ENCODE assay signal across 22 cellular contexts in genomic region chr14:75206190-75206589, GRCh38. TPM values are rescaled to one million over a fixed set of nuclear protein-coding genes. Genes with fewer than 3 reads are reported as not detected.
A peak's percentile ranks its signal among the peaks of the same experiment; 100 is the strongest.
DNase-seq lines count a peak whose midpoint lies in the region; ATAC-seq, FAIRE-seq and TF ChIP-seq lines count a peak whose summit lies in the region.
"Had no signal": no experiment of that assay in that cellular context is flagged by ENCODE, and none has a peak within 500 bp of the region (broad histone marks: within the 10 kb centered on the region; RNA-seq: fewer than 3 reads in every experiment).

No MANE protein-coding gene starts in this region.

- H3K4me3 ChIP-seq in body of pancreas = no peak overlapping the region
- H3K4me3 ChIP-seq in mucosa of descending colon = no peak overlapping the region
- H3K4me3 ChIP-seq: lower lobe of right lung, neural progenitor cell had no signal

- FAIRE-seq in HTR-8/SVneo (lab: Jason Lieb, UNC) = peak; percentile 48
- FAIRE-seq: endometrium had no signal

- H3K36me3 ChIP-seq in body of pancreas (replicated peaks in 1 of 2; ENCODE audit: insufficient read depth in 1 of 2, low read depth in 2 of 2) (no peaks in the 10 kb centered on the region), mucosa of descending colon (ENCODE audit: low read depth) (no peaks in the 10 kb centered on the region)
- H3K36me3 ChIP-seq: lower lobe of right lung, neural progenitor cell had no signal

- ATAC-seq in body of pancreas (no peak), mucosa of descending colon (peak; percentile 60)
- no peak for ATAC-seq in effector memory CD8-positive, alpha-beta T cell (replicated peaks)
- ATAC-seq: lower lobe of right lung had no signal

- peaks cover 25% of the 10 kb centered on the region for H3K4me1 Mint-ChIP-seq in activated CD4-positive, alpha-beta T cell treated with anti-CD3 and anti-CD28 coated beads, Interleukin-2, amount 10 ng/mL, durations not matched to agents 24 days and 14 days
- H3K4me1 Mint-ChIP-seq in effector memory CD8-positive, alpha-beta T cell (ENCODE audit: low read depth in 2 of 2) = peaks cover 5 to 10% of the 10 kb centered on the region in 2 donors
- H3K4me1 Mint-ChIP-seq: neural progenitor cell had no signal

- TF ChIP-seq CTCF in body of pancreas (IDR thresholded peaks at IDR 0.05) (no peak), mucosa of descending colon (IDR thresholded peaks at IDR 0.05) (no peak)

- no peak for TF ChIP-seq POLR2A in body of pancreas (IDR thresholded peaks at IDR 0.05)

- intact Hi-C loops in activated CD4-positive, alpha-beta T cell treated with anti-CD3 and anti-CD28 coated beads, Interleukin-2, amount 10 ng/mL, durations not matched to agents 24 days and 14 days (cut with micrococcal nuclease) = no loop called here
- intact Hi-C loops in body of pancreas (cut with DNase I) = no loop called here
- intact Hi-C loops in mucosa of descending colon (cut with DNase I, micrococcal nuclease) = no loop called here

- peak overlapping the region; percentile 48 for H3K27ac Mint-ChIP-seq in activated CD4-positive, alpha-beta T cell treated with anti-CD3 and anti-CD28 coated beads, Interleukin-2, amount 10 ng/mL, durations not matched to agents 24 days and 14 days
- peak overlapping the region in 1 of 2 donors; percentile 65 for H3K27ac Mint-ChIP-seq in effector memory CD8-positive, alpha-beta T cell
- H3K27ac Mint-ChIP-seq: neural progenitor cell, progenitor cell of endocrine pancreas had no signal

- WGBS in body of pancreas, 2 donors = 61 to 67% methylated on average over 3 of the region's 3 CpGs

- H3K27me3 ChIP-seq in body of pancreas = no peaks in the 10 kb centered on the region
- H3K27me3 ChIP-seq: neural progenitor cell had no signal

- H3K9me3 ChIP-seq in body of pancreas (no peaks in the 10 kb centered on the region), mucosa of descending colon (no peaks in the 10 kb centered on the region)
- H3K9me3 ChIP-seq: lower lobe of right lung had no signal

- H3K27ac ChIP-seq in body of pancreas = peak overlapping the region in 3 of 4 donors; percentile 8 to 10 (median 8)
- H3K27ac ChIP-seq: lower lobe of right lung, neural progenitor cell had no signal

- peaks cover 3% of the 10 kb centered on the region for H3K36me3 Mint-ChIP-seq in activated CD4-positive, alpha-beta T cell treated with anti-CD3 and anti-CD28 coated beads, Interleukin-2, amount 10 ng/mL, durations not matched to agents 24 days and 14 days (ENCODE audit: low read depth)
- H3K36me3 Mint-ChIP-seq in effector memory CD8-positive, alpha-beta T cell (ENCODE audit: insufficient read depth) = no peaks in the 10 kb centered on the region
- H3K36me3 Mint-ChIP-seq: activated naive CD4-positive, alpha-beta T cell treated with anti-CD3 and anti-CD28 coated beads, Interleukin-2, amount 10 ng/mL, durations not matched to agents 7 days and 5 days; neural progenitor cell had no signal

- no peak for DNase-seq in activated CD4-positive, alpha-beta T cell treated with anti-CD3 and anti-CD28 coated beads, Interleukin-2, amount 10 ng/mL, durations not matched to agents 24 days and 14 days
- no peak for DNase-seq in activated CD4-positive, alpha-beta T cell treated with anti-CD3 and anti-CD28 coated beads for 1 hour
- no peak for DNase-seq in HTR-8/SVneo (ENCODE audit: insufficient read length, low spot score)
- no peak for DNase-seq in body of pancreas
- DNase-seq in mucosa of descending colon = no peak
- DNase-seq in stimulated activated CD4-positive, alpha-beta T cell treated with anti-CD3 and anti-CD28 coated beads, Interleukin-4, amount 100 ng/mL, for 4 hours = no peak
- no peak for DNase-seq in NCI-H526 treated with DMSO at 0.1 percent for 48 hours (lab: John Stamatoyannopoulos, UW)
- no peak for DNase-seq in effector memory CD8-positive, alpha-beta T cell
- DNase-seq: ACHN; activated naive CD4-positive, alpha-beta T cell treated with anti-CD3 and anti-CD28 coated beads, Interleukin-2, amount 10 ng/mL, durations not matched to agents 7 days and 5 days; Calu3; cortex of kidney; islet precursor cell; lower lobe of right lung; NCI-H1694; NCI-H2171; OCI-M1; SHP77 had no signal

- H3K4me3 Mint-ChIP-seq in activated CD4-positive, alpha-beta T cell treated with anti-CD3 and anti-CD28 coated beads, Interleukin-2, amount 10 ng/mL, durations not matched to agents 24 days and 14 days = no peak overlapping the region
- no peak overlapping the region for H3K4me3 Mint-ChIP-seq in effector memory CD8-positive, alpha-beta T cell
- H3K4me3 Mint-ChIP-seq: activated naive CD4-positive, alpha-beta T cell treated with anti-CD3 and anti-CD28 coated beads, Interleukin-2, amount 10 ng/mL, durations not matched to agents 7 days and 5 days; neural progenitor cell had no signal

- peaks cover 6% of the 10 kb centered on the region for H3K27me3 Mint-ChIP-seq in activated CD4-positive, alpha-beta T cell treated with anti-CD3 and anti-CD28 coated beads, Interleukin-2, amount 10 ng/mL, durations not matched to agents 24 days and 14 days
- no peaks in the 10 kb centered on the region for H3K27me3 Mint-ChIP-seq in effector memory CD8-positive, alpha-beta T cell

- no peaks in the 10 kb centered on the region for H3K9me3 Mint-ChIP-seq in activated CD4-positive, alpha-beta T cell treated with anti-CD3 and anti-CD28 coated beads, Interleukin-2, amount 10 ng/mL, durations not matched to agents 24 days and 14 days
- H3K9me3 Mint-ChIP-seq in effector memory CD8-positive, alpha-beta T cell = no peaks in the 10 kb centered on the region
- H3K9me3 Mint-ChIP-seq: activated naive CD4-positive, alpha-beta T cell treated with anti-CD3 and anti-CD28 coated beads, Interleukin-2, amount 10 ng/mL, durations not matched to agents 7 days and 5 days; activated T-cell treated with anti-CD3 and anti-CD28 coated beads, Interleukin-2, amount 50 U/mL, for 72 hours; neural progenitor cell had no signal

- H3K4me1 ChIP-seq in body of pancreas (peaks cover 9% of the 10 kb centered on the region), mucosa of descending colon (ENCODE audit: low read depth) (peaks cover 23% of the 10 kb centered on the region)
- H3K4me1 ChIP-seq: neural progenitor cell had no signal

RNA-seq across cellular contexts. Expression of gene TMED10, which starts 29.8 kb away (rescaled TPM):
- total RNA-seq in activated CD4-positive, alpha-beta T cell treated with anti-CD3 and anti-CD28 coated beads, Interleukin-2, amount 10 ng/mL, durations not matched to agents 24 days and 14 days = 192 and 200 TPM in 2 replicates
- 100 to 1,000 TPM; 150 to 243 TPM for total RNA-seq in body of pancreas
- 100 to 1,000 TPM; 223 to 411 (median 317) TPM for total RNA-seq in mucosa of descending colon
